Comparison of ENCODE assay signal across 26 cellular contexts in the genomic region with DNA sequence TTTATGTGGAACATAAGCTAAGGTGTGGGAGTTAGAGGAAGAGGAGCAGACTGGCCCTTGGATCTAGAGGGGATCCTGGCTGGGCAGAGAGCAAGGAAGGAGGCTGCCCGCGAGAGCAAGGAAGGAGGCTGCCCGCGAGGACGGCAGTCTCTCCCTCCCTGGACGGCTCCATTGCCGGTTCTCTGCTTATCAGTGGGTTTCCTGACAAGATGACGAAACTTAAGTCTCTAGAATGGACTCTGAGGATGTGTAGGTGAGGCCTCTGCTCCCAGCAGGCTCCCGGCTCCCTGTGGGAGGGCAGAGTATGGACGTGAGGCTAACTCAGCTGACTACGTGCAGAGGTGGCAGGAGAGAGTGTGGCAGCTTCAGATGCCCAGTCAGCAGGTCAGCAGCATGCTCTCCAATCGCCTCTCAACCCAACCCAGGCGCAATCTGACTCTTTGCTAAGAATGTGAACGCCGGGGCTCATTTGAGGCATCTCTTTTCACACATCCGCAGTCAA. TPM values are rescaled to one million over a fixed set of nuclear protein-coding genes. Genes with fewer than 3 reads are reported as not detected.
"Had no signal": no experiment of that assay in that cellular context is flagged by ENCODE, and none has a peak within 500 bp of the region (broad histone marks: within the 10 kb centered on the region; RNA-seq: fewer than 3 reads in every experiment).

No MANE protein-coding gene starts in this region.

- H3K9me3 ChIP-seq: body of pancreas, right lobe of liver, suprapubic skin had no signal

- H3K4me3 ChIP-seq: body of pancreas, right lobe of liver, smooth muscle cell, suprapubic skin had no signal

- DNase-seq: activated B cell treated with CpG ODN at 0.5 μM for 24 hours; activated CD4-positive, alpha-beta T cell treated with anti-CD3 and anti-CD28 coated beads for 48 hours; activated CD8-positive, alpha-beta memory T cell treated with anti-CD3 and anti-CD28 coated beads, Interleukin-2, amount 50 U/mL, for 48 hours; activated gamma-delta T cell; activated T-cell treated with anti-CD3 and anti-CD28 coated beads, Interleukin-2, amount 50 U/mL, for 72 hours; amniotic stem cell; body of pancreas; effector memory CD8-positive, alpha-beta T cell; left colon; right lobe of liver; stimulated activated CD4-positive, alpha-beta T cell treated with anti-CD3 and anti-CD28 coated beads, Interleukin-4, amount 100 ng/mL, for 4 hours; stimulated activated CD8-positive, alpha-beta memory T cell treated with anti-CD3 and anti-CD28 coated beads, Interleukin-4, amount 100 ng/mL, for 48 hours; stimulated activated naive CD8-positive, alpha-beta T cell treated with anti-CD3 and anti-CD28 coated beads, Interleukin-15, Interleukin-2, amounts not matched to agents 100 U/mL and 50 U/mL, for 24 hours; SW 1271 had no signal

- H3K9me3 Mint-ChIP-seq: activated B cell treated with CpG ODN at 0.5 μM for 24 hours; activated naive CD4-positive, alpha-beta T cell treated with anti-CD3 and anti-CD28 coated beads, Interleukin-2, amount 50 U/mL, for 72 hours; activated T-cell treated with anti-CD3 and anti-CD28 coated beads, Interleukin-2, amount 50 U/mL, for 72 hours; dendritic cell treated with granulocyte-macrophage colony-stimulating factor and Interleukin-4, amounts not matched to agents 40 ng/mL and 50 ng/mL, for 4 days; effector memory CD8-positive, alpha-beta T cell; memory B cell; nephron had no signal

- H3K4me1 ChIP-seq: right lobe of liver had no signal

- H3K27me3 ChIP-seq: body of pancreas, right lobe of liver, suprapubic skin had no signal

- ATAC-seq: activated naive CD4-positive, alpha-beta T cell treated with anti-CD3 and anti-CD28 coated beads, Interleukin-2, amount 50 U/mL, for 72 hours; activated T-cell treated with anti-CD3 and anti-CD28 coated beads, Interleukin-2, amount 50 U/mL, for 72 hours; body of pancreas; effector memory CD8-positive, alpha-beta T cell; left colon; stimulated activated naive CD8-positive, alpha-beta T cell treated with anti-CD3 and anti-CD28 coated beads, Interleukin-15, Interleukin-2, amounts not matched to agents 100 U/mL and 50 U/mL, for 24 hours had no signal

- H3K27ac Mint-ChIP-seq: activated B cell treated with CpG ODN at 0.5 μM for 24 hours; activated naive CD4-positive, alpha-beta T cell treated with anti-CD3 and anti-CD28 coated beads, Interleukin-2, amount 50 U/mL, for 72 hours; activated T-cell treated with anti-CD3 and anti-CD28 coated beads, Interleukin-2, amount 50 U/mL, for 72 hours; dendritic cell treated with granulocyte-macrophage colony-stimulating factor and Interleukin-4, amounts not matched to agents 40 ng/mL and 50 ng/mL, for 4 days; effector memory CD8-positive, alpha-beta T cell; memory B cell; progenitor cell of endocrine pancreas had no signal

- H3K27ac ChIP-seq: body of pancreas, right lobe of liver had no signal

- H3K4me3 Mint-ChIP-seq: activated B cell treated with CpG ODN at 0.5 μM for 24 hours; activated T-cell treated with anti-CD3 and anti-CD28 coated beads, Interleukin-2, amount 50 U/mL, for 72 hours; dendritic cell treated with granulocyte-macrophage colony-stimulating factor and Interleukin-4, amounts not matched to agents 40 ng/mL and 50 ng/mL, for 4 days; effector memory CD8-positive, alpha-beta T cell; memory B cell; nephron had no signal

- H3K4me2 ChIP-seq: smooth muscle cell had no signal

- H3K36me3 ChIP-seq: right lobe of liver, suprapubic skin had no signal

- H3K36me3 Mint-ChIP-seq: activated naive CD4-positive, alpha-beta T cell treated with anti-CD3 and anti-CD28 coated beads, Interleukin-2, amount 50 U/mL, for 72 hours; memory B cell had no signal

RNA-seq across cellular contexts. Expression of a gene that starts 6.1 kb away (rescaled TPM):
- total RNA-seq: activated B cell treated with CpG ODN at 0.5 μM for 24 hours; activated naive CD4-positive, alpha-beta T cell treated with anti-CD3 and anti-CD28 coated beads, Interleukin-2, amount 50 U/mL, for 72 hours; activated T-cell treated with anti-CD3 and anti-CD28 coated beads, Interleukin-2, amount 50 U/mL, for 72 hours; body of pancreas; fibroblast of lung; frontal cortex; left colon; omental fat pad; right lobe of liver; smooth muscle cell; suprapubic skin; T-helper 2 cell treated with Interferon-gamma antibody and Interleukin-4, amounts not matched to agents 100 ng/mL and 5 ng/mL, for 36 hours; urinary bladder had no signal
- polyA plus RNA-seq: fibroblast of lung, smooth muscle cell had no signal

RNA-seq across cellular contexts. Expression of a gene that starts 17.8 kb away (rescaled TPM):
- total RNA-seq: activated B cell treated with CpG ODN at 0.5 μM for 24 hours had no signal
